In the genomic region with DNA sequence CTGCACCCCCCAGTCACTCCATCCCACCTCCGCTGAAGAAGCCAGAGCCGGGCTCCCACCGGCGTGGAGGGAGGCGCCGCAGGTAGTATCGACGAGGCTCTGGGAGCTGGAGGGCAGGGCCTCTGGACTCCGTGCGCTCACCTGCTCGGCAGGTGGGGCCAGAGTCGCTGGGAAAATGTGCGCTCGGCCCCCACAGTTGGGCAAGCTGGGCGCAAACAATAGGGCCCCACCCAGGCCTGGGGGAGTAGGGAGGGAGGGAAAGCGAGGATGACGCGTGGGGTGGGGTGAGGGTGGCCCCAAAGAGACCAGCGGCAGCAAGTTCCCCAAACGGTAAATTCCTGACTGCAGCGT, we compare ENCODE assay signal across 9 cellular contexts. TPM values are rescaled to one million over a fixed set of nuclear protein-coding genes. Genes with fewer than 3 reads are reported as not detected.
DNase-seq lines count a peak whose midpoint lies in the region; ATAC-seq, FAIRE-seq and TF ChIP-seq lines count a peak whose summit lies in the region.
"Had no signal": no experiment of that assay in that cellular context is flagged by ENCODE, and none has a peak within 500 bp of the region (broad histone marks: within the 10 kb centered on the region; RNA-seq: fewer than 3 reads in every experiment).

No MANE protein-coding gene starts in this region.

- H3K4me1 Mint-ChIP-seq in naive thymus-derived CD8-positive, alpha-beta T cell, result peaks cover 10 to 55% (median 45%) of the 10 kb centered on the region in 4 donors

- no peaks in the 10 kb centered on the region for H3K9me3 ChIP-seq in endocrine pancreas (ENCODE audit: control insufficient read depth, low read length)

- ATAC-seq in naive thymus-derived CD8-positive, alpha-beta T cell, result peak in 1 of 2 donors; percentile 9
- ATAC-seq in GM21381 (IDR thresholded peaks at IDR 0.05; ENCODE audit: unreplicated experiment) (no peak), GM21447 (IDR thresholded peaks at IDR 0.05; ENCODE audit: unreplicated experiment) (no peak), HG02981 (IDR thresholded peaks at IDR 0.05; ENCODE audit: unreplicated experiment) (no peak)

- POLR2A ChIA-PET in naive thymus-derived CD8-positive, alpha-beta T cell (lab: Charles Lee), result interaction anchor here (1.2 to 1.8 kb wide), 3 partner anchors 13 to 97 kb away, joined by 3 to 15 read pairs (median 4); partner anchors contain the start of gene EIF1

- peaks cover 5 to 34% (median 14%) of the 10 kb centered on the region in 5 donors for H3K27me3 Mint-ChIP-seq in naive thymus-derived CD8-positive, alpha-beta T cell

- H3K27me3 ChIP-seq in endocrine pancreas (ENCODE audit: control insufficient read depth, insufficient read depth, low read length), result no peaks in the 10 kb centered on the region

- no peak for TF ChIP-seq POLR2A in GM12892 (IDR thresholded peaks at IDR 0.05; ENCODE audit: low read depth, low read length)

- H3K27ac Mint-ChIP-seq in naive thymus-derived CD8-positive, alpha-beta T cell, result peak overlapping the region in 2 of 10 donors; percentile 11 to 35

- no peaks in the 10 kb centered on the region for H3K36me3 Mint-ChIP-seq in naive thymus-derived CD8-positive, alpha-beta T cell

- H3K9me3 Mint-ChIP-seq in naive thymus-derived CD8-positive, alpha-beta T cell, result no peaks in the 10 kb centered on the region

- no peak for FAIRE-seq in GM12892 (lab: Jason Lieb, UNC)

- H3K9ac ChIP-seq in endocrine pancreas (ENCODE audit: control insufficient read depth, insufficient read depth, low read length), result peak overlapping the region; percentile 90

- peak overlapping the region; percentile 30 for H3K4me3 ChIP-seq in endocrine pancreas (ENCODE audit: control insufficient read depth, insufficient read depth, low read length)

- no peaks in the 10 kb centered on the region for H3K36me3 ChIP-seq in endocrine pancreas (ENCODE audit: control insufficient read depth, insufficient read depth, low read length)

- peak; percentile 36 for DNase-seq in Daoy (ENCODE audit: low read depth)
- DNase-seq in NCI-H69 (lab: John Stamatoyannopoulos, UW), result peak; percentile 82
- peak in 2 of 10 donors; percentile 4 to 15 for DNase-seq in naive thymus-derived CD8-positive, alpha-beta T cell
- no peak for DNase-seq in GM12892 (ENCODE audit: insufficient read length)

- peak overlapping the region; percentile 53 to 80 (median 74) for H3K4me3 Mint-ChIP-seq in naive thymus-derived CD8-positive, alpha-beta T cell

- no peaks in the 10 kb centered on the region for H3K4me1 ChIP-seq in endocrine pancreas (ENCODE audit: control insufficient read depth, insufficient read depth, low read length)

RNA-seq across cellular contexts. Expression of gene JUP, which starts 0.7 kb away (rescaled TPM):
- 32.6 and 36.3 TPM in 2 replicates for total RNA-seq in Daoy (2014; rRNA removed; shearing (Covaris generic))
- 1 to 10 TPM; 4.0 to 4.7 TPM for total RNA-seq in naive thymus-derived CD8-positive, alpha-beta T cell
- under 1 TPM; 0.14 to 0.55 (median 0.30) TPM for polyA plus RNA-seq in naive thymus-derived CD8-positive, alpha-beta T cell
- 2.3 TPM for polyA plus RNA-seq in GM12892 (2012; ENCODE audit: missing spikeins)
- total RNA-seq: LHCN-M2 had no signal

RNA-seq across cellular contexts. Expression of gene P3H4, which starts 25.9 kb away (rescaled TPM):
- total RNA-seq in Daoy (2014; rRNA removed; shearing (Covaris generic)), result 44.4 and 60.9 TPM in 2 replicates
- total RNA-seq in naive thymus-derived CD8-positive, alpha-beta T cell, result 1 to 10 TPM; 4.4 to 6.0 TPM
- polyA plus RNA-seq in naive thymus-derived CD8-positive, alpha-beta T cell, result 1 to 10 TPM; 4.0 to 6.2 (median 5.8) TPM
- polyA plus RNA-seq in GM12892 (2012; ENCODE audit: missing spikeins), result 0.19 TPM

RNA-seq across cellular contexts. Expression of gene FKBP10, which starts 27.0 kb away (rescaled TPM):
- 123 and 139 TPM in 2 replicates for total RNA-seq in Daoy (2014; rRNA removed; shearing (Covaris generic))
- total RNA-seq in naive thymus-derived CD8-positive, alpha-beta T cell, result not detected
- polyA plus RNA-seq in naive thymus-derived CD8-positive, alpha-beta T cell, result not detected
- 2.7 TPM for polyA plus RNA-seq in GM12892 (2012; ENCODE audit: missing spikeins)

RNA-seq across cellular contexts. Expression of gene NT5C3B, which starts 50.2 kb away (rescaled TPM):
- 67.6 and 79.3 TPM in 2 replicates for total RNA-seq in Daoy (2014; rRNA removed; shearing (Covaris generic))
- total RNA-seq in naive thymus-derived CD8-positive, alpha-beta T cell, result 10 to 100 TPM; 51.3 to 54.0 TPM
- 10 to 100 TPM; 38.4 to 64.7 (median 41.5) TPM for polyA plus RNA-seq in naive thymus-derived CD8-positive, alpha-beta T cell
- 36.0 TPM for polyA plus RNA-seq in GM12892 (2012; ENCODE audit: missing spikeins)

RNA-seq across cellular contexts. Expression of gene HAP1, which starts 51.4 kb away (rescaled TPM):
- 0.11 TPM in 1 of 2 replicates, not detected in the other for total RNA-seq in Daoy (2014; rRNA removed; shearing (Covaris generic))
- total RNA-seq in naive thymus-derived CD8-positive, alpha-beta T cell, result under 1 TPM in 1 of 2 experiments, not detected in 1; 0.11 TPM
- polyA plus RNA-seq in naive thymus-derived CD8-positive, alpha-beta T cell, result not detected
- not detected for polyA plus RNA-seq in GM12892 (2012; ENCODE audit: missing spikeins)
- total RNA-seq: LHCN-M2 had no signal

Comparison
In these comparisons a context has a peak if more than half of its experiments do, and no peak if none do; other contexts are left out.
1. RNA of gene FKBP10, which starts 27.0 kb away (total RNA-seq): 123 to 139 TPM in Daoy; not detected in naive thymus-derived CD8-positive, alpha-beta T cell; every median in the first group is over 100 times any median in the second.